In genomic region chr4:113607998-113608397, GRCh38 we compare ENCODE assay signal across 14 cellular contexts.
DNase-seq lines count a peak whose midpoint lies in the region; ATAC-seq and FAIRE-seq lines count a peak whose summit lies in the region.
"Had no signal": no experiment of that assay in that cellular context is flagged by ENCODE, and none has a peak within 500 bp of the region (broad histone marks: within the 10 kb centered on the region; RNA-seq: fewer than 3 reads in every experiment).

No MANE protein-coding gene starts in this region.

- no peak for DNase-seq in GM18507 (ENCODE audit: extremely low spot score, insufficient read length, low read depth)
- DNase-seq in activated gamma-delta T cell treated with Interleukin-2 at 50 U/mL for 16 hours, result no peak
- DNase-seq in NCI-H1105 treated with DMSO at 0.1 percent for 48 hours (lab: John Stamatoyannopoulos, UW), result no peak
- DNase-seq in DMS 273 treated with DMSO at 0.1 percent for 48 hours (lab: John Stamatoyannopoulos, UW), result no peak
- DNase-seq: CD4-positive, alpha-beta T cell; glutamatergic neuron; NCI-H2029 treated with DMSO at 0.1 percent for 48 hours; NCI-H82; pancreas; T1000 had no signal

- no peaks in the 10 kb centered on the region for H3K27me3 Mint-ChIP-seq in activated naive CD8-positive, alpha-beta T cell
- H3K27me3 Mint-ChIP-seq: CD4-positive, alpha-beta T cell had no signal

- no peaks in the 10 kb centered on the region for H3K9me3 Mint-ChIP-seq in activated naive CD8-positive, alpha-beta T cell (ENCODE audit: low read depth)
- H3K9me3 Mint-ChIP-seq: CD4-positive, alpha-beta T cell had no signal

- FAIRE-seq in GM18507 (lab: Jason Lieb, UNC), result peak; percentile 21
- FAIRE-seq: pancreas had no signal

- H3K27ac Mint-ChIP-seq in activated naive CD8-positive, alpha-beta T cell, result peak overlapping the region; percentile 19
- H3K27ac Mint-ChIP-seq: CD4-positive, alpha-beta T cell had no signal

- peaks cover 48% of the 10 kb centered on the region for H3K36me3 Mint-ChIP-seq in activated naive CD8-positive, alpha-beta T cell

- H3K4me1 Mint-ChIP-seq in activated naive CD8-positive, alpha-beta T cell (ENCODE audit: low read depth), result peaks cover 38% of the 10 kb centered on the region

- ATAC-seq in GM19328 (IDR thresholded peaks at IDR 0.05; ENCODE audit: unreplicated experiment) (peak; percentile 73), HG03135 (IDR thresholded peaks at IDR 0.05; ENCODE audit: unreplicated experiment) (peak; percentile 64)
- ATAC-seq: pancreas, Right ventricle myocardium inferior had no signal

- H3K4me3 Mint-ChIP-seq in activated naive CD8-positive, alpha-beta T cell, result no peak overlapping the region
- H3K4me3 Mint-ChIP-seq: CD4-positive, alpha-beta T cell had no signal
